11 cellular contexts compared by ENCODE assay signal in genomic region chr12:561908-562593, GRCh38.
DNase-seq lines count a peak whose midpoint lies in the region; ATAC-seq and TF ChIP-seq lines count a peak whose summit lies in the region.
"Had no signal": no experiment of that assay in that cellular context is flagged by ENCODE, and none has a peak within 500 bp of the region (broad histone marks: within the 10 kb centered on the region; RNA-seq: fewer than 3 reads in every experiment).

No MANE protein-coding gene starts in this region.

- no peak for TF ChIP-seq CTCF in left ventricle myocardium inferior (IDR thresholded peaks at IDR 0.05; ENCODE audit: borderline replicate concordance)

- peak overlapping the region; percentile 67 for H3K27ac Mint-ChIP-seq in activated CD4-positive, alpha-beta T cell treated with anti-CD3 and anti-CD28 coated beads for 36 hours
- H3K27ac Mint-ChIP-seq in T-helper 17 cell: peak overlapping the region; percentile 92
- no peak overlapping the region for H3K27ac Mint-ChIP-seq in stimulated activated naive B cell treated with anti-CD40 and anti-IgM and Interleukin-4, amounts not matched to agents 10 μg/mL and 1 μg/mL and 100 μg/mL, for 72 hours

- H3K36me3 ChIP-seq in left ventricle myocardium inferior: peaks cover 24% of the 10 kb centered on the region

- no peak for ATAC-seq in activated CD4-positive, alpha-beta T cell treated with anti-CD3 and anti-CD28 coated beads for 36 hours
- ATAC-seq in T-helper 17 cell (no peak), GM19035 (IDR thresholded peaks at IDR 0.05; ENCODE audit: unreplicated experiment) (no peak)
- peak; percentile 24 to 36 for ATAC-seq in stimulated activated naive B cell treated with anti-CD40 and anti-IgM and Interleukin-4, amounts not matched to agents 10 μg/mL and 1 μg/mL and 100 μg/mL, for 72 hours (replicated peaks)
- ATAC-seq: A549 had no signal

- H3K27me3 Mint-ChIP-seq in activated CD4-positive, alpha-beta T cell treated with anti-CD3 and anti-CD28 coated beads for 36 hours: no peaks in the 10 kb centered on the region
- H3K27me3 Mint-ChIP-seq in T-helper 17 cell: no peaks in the 10 kb centered on the region
- H3K27me3 Mint-ChIP-seq in stimulated activated naive B cell treated with anti-CD40 and anti-IgM and Interleukin-4, amounts not matched to agents 10 μg/mL and 1 μg/mL and 100 μg/mL, for 72 hours: peaks cover 0 to 8% of the 10 kb centered on the region in 2 donors

- intact Hi-C loops in activated CD4-positive, alpha-beta T cell treated with anti-CD3 and anti-CD28 coated beads for 36 hours (cut with DNase I, micrococcal nuclease): loop anchor here in 1 of 2 experiments (10.0 kb wide), 2 partner anchors 533 to 1023 kb away; no protein-coding TSS in a partner anchor
- intact Hi-C loops in left ventricle myocardium inferior (cut with micrococcal nuclease): no loop called here

- peaks cover 17% of the 10 kb centered on the region for H3K4me1 ChIP-seq in left ventricle myocardium inferior
- H3K4me1 ChIP-seq: A549 had no signal

- H3K9me3 Mint-ChIP-seq in activated CD4-positive, alpha-beta T cell treated with anti-CD3 and anti-CD28 coated beads for 36 hours (ENCODE audit: low read depth): no peaks in the 10 kb centered on the region
- H3K9me3 Mint-ChIP-seq in stimulated activated naive B cell treated with anti-CD40 and anti-IgM and Interleukin-4, amounts not matched to agents 10 μg/mL and 1 μg/mL and 100 μg/mL, for 72 hours: no peaks in the 10 kb centered on the region

- H3K9me3 ChIP-seq in T-helper 17 cell (ENCODE audit: control insufficient read depth, low read length, poor library complexity, severe bottlenecking) (no peaks in the 10 kb centered on the region), left ventricle myocardium inferior (replicated peaks) (no peaks in the 10 kb centered on the region)
- H3K9me3 ChIP-seq: A549 had no signal

- peaks cover 15% of the 10 kb centered on the region for H3K27me3 ChIP-seq in left ventricle myocardium inferior (ENCODE audit: low read depth)

- no peaks in the 10 kb centered on the region for H3K36me3 Mint-ChIP-seq in activated CD4-positive, alpha-beta T cell treated with anti-CD3 and anti-CD28 coated beads for 36 hours (ENCODE audit: low read depth)
- H3K36me3 Mint-ChIP-seq in T-helper 17 cell (ENCODE audit: low read depth): peaks cover 5% of the 10 kb centered on the region
- H3K36me3 Mint-ChIP-seq in stimulated activated naive B cell treated with anti-CD40 and anti-IgM and Interleukin-4, amounts not matched to agents 10 μg/mL and 1 μg/mL and 100 μg/mL, for 72 hours: no peaks in the 10 kb centered on the region

- POLR2A ChIA-PET in activated CD4-positive, alpha-beta T cell treated with anti-CD3 and anti-CD28 coated beads for 36 hours (lab: Charles Lee): no interaction called here

- H3K4me1 Mint-ChIP-seq in activated CD4-positive, alpha-beta T cell treated with anti-CD3 and anti-CD28 coated beads for 36 hours: peaks cover 62% of the 10 kb centered on the region
- H3K4me1 Mint-ChIP-seq in T-helper 17 cell: peaks cover 60% of the 10 kb centered on the region
- H3K4me1 Mint-ChIP-seq in stimulated activated naive B cell treated with anti-CD40 and anti-IgM and Interleukin-4, amounts not matched to agents 10 μg/mL and 1 μg/mL and 100 μg/mL, for 72 hours: peaks cover 31 to 36% of the 10 kb centered on the region in 2 donors

- CTCF ChIA-PET in activated CD4-positive, alpha-beta T cell treated with anti-CD3 and anti-CD28 coated beads for 36 hours (lab: Charles Lee): no interaction called here

- H3K4me3 Mint-ChIP-seq in activated CD4-positive, alpha-beta T cell treated with anti-CD3 and anti-CD28 coated beads for 36 hours: no peak overlapping the region
- peak overlapping the region; percentile 77 for H3K4me3 Mint-ChIP-seq in T-helper 17 cell
- peak overlapping the region; percentile 58 to 63 for H3K4me3 Mint-ChIP-seq in stimulated activated naive B cell treated with anti-CD40 and anti-IgM and Interleukin-4, amounts not matched to agents 10 μg/mL and 1 μg/mL and 100 μg/mL, for 72 hours

- no peak for DNase-seq in activated CD4-positive, alpha-beta T cell treated with anti-CD3 and anti-CD28 coated beads for 36 hours
- no peak for DNase-seq in activated CD4-positive, alpha-beta T cell treated with anti-CD3 and anti-CD28 coated beads for 48 hours
- no peak for DNase-seq in T-helper 17 cell
- DNase-seq in left ventricle myocardium inferior: peak; percentile 38
- no peak for DNase-seq in stimulated activated naive B cell treated with anti-CD40 and anti-IgM and Interleukin-4, amounts not matched to agents 10 μg/mL and 1 μg/mL and 100 μg/mL, for 72 hours
- DNase-seq in NCI-H526 treated with DMSO at 0.1 percent for 48 hours (lab: John Stamatoyannopoulos, UW): no peak
- no peak for DNase-seq in GOT3 (lab: John Stamatoyannopoulos, UW)
- DNase-seq: activated CD4-positive, CD25-positive, alpha-beta regulatory T cell treated with anti-CD3 and anti-CD28 coated beads, Interleukin-2, amount 50 U/mL, for 72 hours; MM.1S had no signal

- H3K4me3 ChIP-seq in left ventricle myocardium inferior: peak overlapping the region; percentile 29
- H3K4me3 ChIP-seq: A549 had no signal

- H3K27ac ChIP-seq in left ventricle myocardium inferior (replicated peaks): peak overlapping the region; percentile 55
- H3K27ac ChIP-seq: A549 had no signal

Comparison
In these comparisons a context has a peak if more than half of its experiments do, and no peak if none do; other contexts are left out.
1. ATAC-seq: peak in stimulated activated naive B cell treated with anti-CD40 and anti-IgM and Interleukin-4, amounts not matched to agents 10 μg/mL and 1 μg/mL and 100 μg/mL, for 72 hours (2 of 2); none in activated CD4-positive, alpha-beta T cell treated with anti-CD3 and anti-CD28 coated beads for 36 hours (single experiment), T-helper 17 cell (single experiment) and GM19035 (single experiment).